1 cellular context compared by ENCODE assay signal in the genomic region with DNA sequence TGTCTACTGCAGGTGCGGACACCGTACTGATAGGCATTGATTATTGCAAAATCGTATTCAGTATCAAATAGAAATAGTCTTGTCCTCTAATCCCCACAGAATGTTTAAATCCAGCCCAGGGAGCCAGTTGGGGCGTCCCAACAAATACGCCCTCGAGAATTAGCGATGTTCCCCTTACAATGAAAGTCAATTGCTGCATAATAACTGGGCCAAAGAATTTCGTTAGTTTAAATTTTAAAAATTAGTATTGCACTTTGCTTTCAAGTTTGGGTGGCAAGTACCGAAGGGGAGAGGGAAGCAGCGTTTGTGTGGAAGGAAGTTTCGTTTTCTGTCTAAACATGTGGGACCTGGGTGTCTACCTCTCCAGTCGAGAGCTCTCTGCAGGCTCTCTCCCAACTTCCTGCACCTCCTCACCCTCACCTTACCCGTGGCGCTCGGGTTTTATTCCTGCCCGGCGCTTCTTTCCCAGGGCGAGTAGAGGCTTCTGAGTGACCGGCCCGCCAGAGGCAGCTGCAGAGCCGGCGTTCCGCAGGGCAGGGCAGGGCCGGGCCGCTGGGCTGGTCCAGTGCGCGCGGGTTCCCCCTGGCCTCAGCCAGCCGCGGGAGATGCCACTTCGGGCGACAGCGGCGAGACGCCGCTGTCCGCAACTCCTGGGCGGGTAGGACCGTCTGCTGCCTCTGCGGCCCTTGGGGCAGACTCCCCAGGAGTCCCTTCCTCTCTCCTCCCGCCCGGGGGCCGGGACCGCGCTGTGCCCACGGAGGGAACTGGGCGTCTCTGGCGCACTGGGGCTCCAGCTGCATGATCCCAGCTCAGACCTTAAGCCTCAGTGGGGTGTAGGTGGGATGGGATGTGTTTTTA.
TF ChIP-seq lines count a peak whose summit lies in the region.

No MANE protein-coding gene starts in this region.

TF ChIP-seq in H1, 55 proteins besides CTCF, POLR2A, EP300 and RAD21 (continued from another document):
- TF ChIP-seq RNF2 (IDR thresholded peaks at IDR 0.05; ENCODE audit: borderline replicate concordance, low read depth, low read length, missing control alignments, poor library complexity, severe bottlenecking) (peak; percentile 67), BRCA1 (IDR thresholded peaks at IDR 0.05; ENCODE audit: low read depth, low read length) (no peak), EZH2 (IDR thresholded peaks at IDR 0.05; ENCODE audit: low read depth, low read length, severe bottlenecking) (peak; percentile 73)
